9 cellular contexts compared by ENCODE assay signal in the genomic region with DNA sequence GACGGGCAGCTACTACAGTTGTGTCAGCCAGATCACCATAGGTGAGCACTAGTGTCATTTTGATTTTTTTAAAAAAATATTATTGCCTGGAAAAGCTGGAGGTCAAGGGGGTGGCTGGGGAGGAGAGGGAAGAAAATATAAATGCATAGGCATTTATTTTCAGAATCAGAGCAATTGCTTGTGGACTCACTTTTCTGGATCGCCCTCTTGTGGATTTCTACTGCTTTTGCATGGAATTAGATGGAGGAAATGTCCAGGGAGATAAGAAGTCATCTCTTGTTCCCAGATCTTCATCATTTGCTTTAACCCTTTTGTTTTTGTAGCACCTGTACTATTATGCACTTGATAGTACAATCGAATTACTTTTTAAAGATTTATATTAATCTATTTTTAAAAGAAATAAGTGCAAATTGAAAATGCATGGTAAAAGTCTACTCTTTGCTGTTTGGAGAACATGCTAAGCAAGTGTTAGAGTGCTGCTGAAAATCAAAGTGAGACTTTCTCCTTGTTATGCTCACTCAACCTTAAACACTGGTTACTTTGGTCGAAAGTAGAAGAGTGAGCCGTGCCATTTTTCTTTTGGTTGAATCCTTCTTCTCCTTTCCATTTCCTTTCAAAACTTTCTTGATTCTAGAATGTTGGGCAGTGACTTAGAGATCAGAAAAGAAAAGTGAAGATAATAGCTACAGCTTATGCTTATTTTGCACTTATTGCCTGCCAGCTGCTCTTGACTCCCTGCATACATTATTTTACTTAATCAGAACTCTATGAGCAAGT.
DNase-seq lines count a peak whose midpoint lies in the region; ATAC-seq and TF ChIP-seq lines count a peak whose summit lies in the region.
"Had no signal": no experiment of that assay in that cellular context is flagged by ENCODE, and none has a peak within 500 bp of the region (broad histone marks: within the 10 kb centered on the region; RNA-seq: fewer than 3 reads in every experiment).

No MANE protein-coding gene starts in this region.

- peak; percentile 74 for ATAC-seq in GM18870 (IDR thresholded peaks at IDR 0.05; ENCODE audit: unreplicated experiment)
- peak; percentile 84 for ATAC-seq in HG03520 (IDR thresholded peaks at IDR 0.05; ENCODE audit: unreplicated experiment)
- ATAC-seq in HG03439 (IDR thresholded peaks at IDR 0.05; ENCODE audit: unreplicated experiment) = no peak
- ATAC-seq in T-helper 17 cell = no peak

- peaks cover 5% of the 10 kb centered on the region for H3K36me3 Mint-ChIP-seq in T-helper 17 cell (ENCODE audit: low read depth)
- H3K36me3 Mint-ChIP-seq: stimulated activated naive B cell treated with anti-CD40 and anti-IgM and Interleukin-4, amounts not matched to agents 10 μg/mL and 1 μg/mL and 100 μg/mL, for 72 hours had no signal

- H3K9me3 ChIP-seq in Peyer's patch (no peaks in the 10 kb centered on the region), transverse colon (no peaks in the 10 kb centered on the region), T-helper 17 cell (ENCODE audit: control insufficient read depth, low read length, poor library complexity, severe bottlenecking) (no peaks in the 10 kb centered on the region)

- H3K4me3 ChIP-seq in AG09309 (ENCODE audit: control insufficient read depth, low read depth, low read length) (no peak overlapping the region), Peyer's patch (no peak overlapping the region), foreskin fibroblast (ENCODE audit: low read depth in 1 of 2, low read length in 2 of 2) (no peak overlapping the region), transverse colon (no peak overlapping the region)

- TF ChIP-seq CTCF in AG09309 (IDR thresholded peaks at IDR 0.05; ENCODE audit: control insufficient read depth, insufficient read depth, low read depth, low read length, missing control alignments) = peak; percentile 48
- peak in 5 of 6 experiments; percentile 9 to 66 (median 58) for TF ChIP-seq CTCF in Peyer's patch (IDR thresholded peaks at IDR 0.05)
- TF ChIP-seq CTCF in foreskin fibroblast (IDR thresholded peaks at IDR 0.05; ENCODE audit: low read depth, low read length) = peak; percentile 70
- peak; percentile 42 to 62 (median 49) for TF ChIP-seq CTCF in transverse colon (IDR thresholded peaks at IDR 0.05)

- H3K36me3 ChIP-seq in Peyer's patch (no peaks in the 10 kb centered on the region), transverse colon (no peaks in the 10 kb centered on the region)

- peaks cover 41% of the 10 kb centered on the region for H3K27me3 Mint-ChIP-seq in T-helper 17 cell

- H3K27ac ChIP-seq in Peyer's patch (no peak overlapping the region), transverse colon (no peak overlapping the region)

- no peak overlapping the region for H3K27ac Mint-ChIP-seq in T-helper 17 cell
- H3K27ac Mint-ChIP-seq: stimulated activated naive B cell treated with anti-CD40 and anti-IgM and Interleukin-4, amounts not matched to agents 10 μg/mL and 1 μg/mL and 100 μg/mL, for 72 hours had no signal

- in situ Hi-C loops in transverse colon (cut with MboI; ENCODE audit: low pct_ligation_motif_present in 1 of 4, low pct_unique_long_range_greater_than_20kb in 1 of 4, low sequenced_read_pairs in 3 of 4) = loop anchor here in 3 of 4 donors (25.0 kb wide), 2 partner anchors 372 to 497 kb away; a partner anchor contains a TSS

- 40 to 46% methylated on average over 4 to 5 of the region's 5 CpGs for WGBS in transverse colon (ENCODE audit: low coverage in 1 of 2), 2 donors

- no peaks in the 10 kb centered on the region for H3K27me3 ChIP-seq in Peyer's patch
- H3K27me3 ChIP-seq in transverse colon = no peaks in the 10 kb centered on the region

- DNase-seq in AG09309 (ENCODE audit: low read depth) (no peak), Peyer's patch (no peak), foreskin fibroblast (peak in 1 of 2 donors; percentile 61), transverse colon (no peak), T-helper 17 cell (no peak)
- DNase-seq: stimulated activated naive B cell treated with anti-CD40 and anti-IgM and Interleukin-4, amounts not matched to agents 10 μg/mL and 1 μg/mL and 100 μg/mL, for 72 hours had no signal

- TF ChIP-seq EP300 in transverse colon (IDR thresholded peaks at IDR 0.05; ENCODE audit: low read depth) = no peak

- H3K4me1 Mint-ChIP-seq in T-helper 17 cell = no peaks in the 10 kb centered on the region
- H3K4me1 Mint-ChIP-seq: stimulated activated naive B cell treated with anti-CD40 and anti-IgM and Interleukin-4, amounts not matched to agents 10 μg/mL and 1 μg/mL and 100 μg/mL, for 72 hours had no signal

- no peak for TF ChIP-seq POLR2A in Peyer's patch (IDR thresholded peaks at IDR 0.05)
- no peak for TF ChIP-seq POLR2A in transverse colon (IDR thresholded peaks at IDR 0.05)

- H3K4me1 ChIP-seq in Peyer's patch = no peaks in the 10 kb centered on the region
- no peaks in the 10 kb centered on the region for H3K4me1 ChIP-seq in transverse colon

- H3K4me3 Mint-ChIP-seq in T-helper 17 cell = no peak overlapping the region
- H3K4me3 Mint-ChIP-seq: stimulated activated naive B cell treated with anti-CD40 and anti-IgM and Interleukin-4, amounts not matched to agents 10 μg/mL and 1 μg/mL and 100 μg/mL, for 72 hours had no signal

- intact Hi-C loops in transverse colon (cut with DNase I; ENCODE audit: low total_unique reads) = no loop called here

Comparison
In these comparisons a context has a peak if more than half of its experiments do, and no peak if none do; other contexts are left out.
1. ATAC-seq: peak in GM18870 (single experiment) and HG03520 (single experiment); none in HG03439 (single experiment) and T-helper 17 cell (single experiment).
2. Peak in every context shown above with its lines, with median percentiles within 50 percentile points of each other: CTCF ChIP-seq.